Comparison of ENCODE assay signal across 19 cellular contexts in the genomic region with DNA sequence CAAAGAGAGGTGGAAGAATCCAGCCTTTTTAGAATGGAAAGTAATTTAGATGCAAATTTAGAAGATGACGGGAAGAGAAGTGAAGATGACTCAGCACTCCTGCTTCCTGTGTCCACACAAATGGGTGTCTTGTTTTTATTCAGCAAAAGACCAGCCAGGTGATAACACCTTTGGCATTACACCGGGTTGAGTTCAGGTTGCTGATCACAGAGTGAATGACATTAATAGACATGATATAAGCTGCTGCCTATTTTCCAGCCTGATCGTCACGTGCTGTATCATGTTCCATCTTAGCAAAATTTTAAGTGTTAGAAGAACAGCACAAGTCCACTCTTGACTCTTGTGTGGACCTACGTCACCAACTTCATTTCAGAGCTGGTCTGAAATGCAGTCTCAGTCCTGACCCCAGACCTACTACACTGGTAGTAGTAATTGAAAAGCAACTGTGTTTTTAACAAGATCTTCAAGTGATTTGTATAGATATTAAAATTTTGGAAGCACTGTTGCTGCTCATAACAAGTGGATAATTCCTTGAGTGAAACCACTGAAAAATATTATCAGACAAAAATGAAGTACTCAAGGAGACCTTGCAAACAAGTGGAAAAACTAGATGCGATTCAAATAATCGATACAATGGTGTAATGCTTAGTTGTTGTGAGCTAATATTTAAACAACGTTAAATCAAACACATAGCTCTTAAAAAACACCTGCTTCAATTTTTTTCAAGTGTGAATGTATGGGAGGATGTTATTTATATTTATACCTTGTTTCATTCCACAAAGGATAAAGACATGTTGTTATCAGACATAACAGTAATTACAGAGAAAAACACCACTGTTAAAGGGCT.
A peak's percentile ranks its signal among the peaks of the same experiment; 100 is the strongest.
DNase-seq lines count a peak whose midpoint lies in the region; ATAC-seq and TF ChIP-seq lines count a peak whose summit lies in the region.
"Had no signal": no experiment of that assay in that cellular context is flagged by ENCODE, and none has a peak within 500 bp of the region (broad histone marks: within the 10 kb centered on the region; RNA-seq: fewer than 3 reads in every experiment).

No MANE protein-coding gene starts in this region.

- H3K36me3 ChIP-seq in smooth muscle cell (ENCODE audit: low read depth) = no peaks in the 10 kb centered on the region
- H3K36me3 ChIP-seq: SJSA1, thoracic aorta had no signal

- H2AFZ ChIP-seq in smooth muscle cell (ENCODE audit: low read depth) = peak overlapping the region; percentile 43

- no peaks in the 10 kb centered on the region for H3K27me3 ChIP-seq in smooth muscle cell (ENCODE audit: low read depth)
- H3K27me3 ChIP-seq: SJSA1 had no signal

- ATAC-seq in GM18505 (IDR thresholded peaks at IDR 0.05; ENCODE audit: unreplicated experiment) = no peak
- ATAC-seq in GM21619 (IDR thresholded peaks at IDR 0.05; ENCODE audit: unreplicated experiment) = no peak
- ATAC-seq: natural killer cell had no signal

- H3F3A ChIP-seq in smooth muscle cell (ENCODE audit: low read depth) = no peaks in the 10 kb centered on the region

- H3K9ac ChIP-seq in smooth muscle cell (ENCODE audit: low read depth) = no peak overlapping the region

- no peak for TF ChIP-seq CTCF in smooth muscle cell (IDR thresholded peaks at IDR 0.05; ENCODE audit: borderline replicate concordance, insufficient read depth, poor library complexity, severe bottlenecking)

- WGBS in smooth muscle cell (ENCODE audit: low lambda C conversion rate) = 79% methylated on average over 8 of the region's 8 CpGs

- peak; percentile 1 for DNase-seq in NCI-H1436 (lab: John Stamatoyannopoulos, UW)
- DNase-seq in NCI-H1436 treated with DMSO at 0.1 percent for 48 hours (lab: John Stamatoyannopoulos, UW) = no peak
- DNase-seq in NCI-H748 treated with DMSO at 0.1 percent for 48 hours (lab: John Stamatoyannopoulos, UW) = peak; percentile 96
- no peak for DNase-seq in epithelial cell of prostate (ENCODE audit: low read depth, low spot score)
- DNase-seq in smooth muscle cell (lab: John Stamatoyannopoulos, UW; ENCODE audit: unreplicated experiment) = no peak
- DNase-seq in NCI-H82 (lab: John Stamatoyannopoulos, UW) = no peak
- DNase-seq: activated CD4-positive, alpha-beta memory T cell treated with anti-CD3 and anti-CD28 coated beads, Interleukin-2, amount 10 ng/mL, durations not matched to agents 7 days and 5 days; anterior cingulate cortex; CD4-positive, CD25-positive, alpha-beta regulatory T cell; HFFc6; hippocampal formation; natural killer cell; right cardiac atrium; stimulated activated CD8-positive, alpha-beta memory T cell treated with anti-CD3 and anti-CD28 coated beads, Interleukin-4, amount 100 ng/mL, for 48 hours had no signal

- no peaks in the 10 kb centered on the region for H3K79me2 ChIP-seq in smooth muscle cell (ENCODE audit: low read depth)

- no peaks in the 10 kb centered on the region for H3K9me3 ChIP-seq in smooth muscle cell (replicated peaks; ENCODE audit: low read depth)
- H3K9me3 ChIP-seq: SJSA1, thoracic aorta had no signal

- no peaks in the 10 kb centered on the region for H3K4me1 ChIP-seq in smooth muscle cell (ENCODE audit: low read depth)

- H3K27ac ChIP-seq in epithelial cell of prostate (peak overlapping the region; percentile 35), smooth muscle cell (ENCODE audit: low read depth) (no peak overlapping the region)
- H3K27ac ChIP-seq: 22Rv1, SJSA1, thoracic aorta had no signal

- H3K4me2 ChIP-seq in smooth muscle cell = peak overlapping the region; percentile 36

- TF ChIP-seq POLR2A in GM18505 (IDR thresholded peaks at IDR 0.05; ENCODE audit: borderline replicate concordance, extremely low read depth, insufficient read depth, insufficient read length) = no peak

- H4K20me1 ChIP-seq in smooth muscle cell (ENCODE audit: low read depth) = no peaks in the 10 kb centered on the region

- no peak overlapping the region for H3K4me3 ChIP-seq in smooth muscle cell
- H3K4me3 ChIP-seq: SJSA1, thoracic aorta had no signal

Comparison
In these comparisons a context has a peak if more than half of its experiments do, and no peak if none do; other contexts are left out.
1. DNase-seq: peak in NCI-H1436 (single experiment) and NCI-H748 treated with DMSO at 0.1 percent for 48 hours (single experiment); none in NCI-H1436 treated with DMSO at 0.1 percent for 48 hours (single experiment), epithelial cell of prostate (single experiment), smooth muscle cell (single experiment) and NCI-H82 (single experiment).